ENCODE assay signal across 25 cellular contexts in genomic region chrX:108468486-108468885, GRCh38. TPM values are rescaled to one million over a fixed set of nuclear protein-coding genes. Genes with fewer than 3 reads are reported as not detected.
DNase-seq lines count a peak whose midpoint lies in the region; ATAC-seq, FAIRE-seq and TF ChIP-seq lines count a peak whose summit lies in the region.
"Had no signal": no experiment of that assay in that cellular context is flagged by ENCODE, and none has a peak within 500 bp of the region (broad histone marks: within the 10 kb centered on the region; RNA-seq: fewer than 3 reads in every experiment).

No MANE protein-coding gene starts in this region.

- H4K20me1 ChIP-seq in GM23248 (ENCODE audit: insufficient read depth) (no peaks in the 10 kb centered on the region), HepG2 (ENCODE audit: insufficient read depth, low read length) (no peaks in the 10 kb centered on the region)

- H3K4me3 ChIP-seq in GM23248 (no peak overlapping the region), fibroblast of mammary gland (ENCODE audit: control insufficient read depth, low read depth, low read length) (no peak overlapping the region), stomach (no peak overlapping the region), HepG2 (replicated peaks in 1 of 3; ENCODE audit: insufficient read depth in 1 of 3, low read depth in 2 of 3, low read length in 3 of 3) (no peak overlapping the region), tibial artery (no peak overlapping the region)
- H3K4me3 ChIP-seq: mucosa of descending colon, Peyer's patch, SK-N-MC had no signal

- intact Hi-C loops in stomach (cut with DNase I; ENCODE audit: low total_unique reads) (no loop called here), HepG2 (cut with micrococcal nuclease; ENCODE audit: unreplicated experiment) (no loop called here), tibial artery (cut with DNase I; ENCODE audit: low total_unique reads) (no loop called here)

- H2AFZ ChIP-seq in GM23248 (no peak overlapping the region), HepG2 (ENCODE audit: low read length) (no peak overlapping the region)

- TF ChIP-seq EP300 in stomach (IDR thresholded peaks at IDR 0.05) (no peak), HepG2 (IDR thresholded peaks at IDR 0.05; ENCODE audit: low read depth in 2 of 2, low read length in 2 of 2) (no peak), HepG2 (CRISPR knock-in tag; IDR thresholded peaks at IDR 0.05; ENCODE audit: borderline replicate concordance) (no peak)

- no peaks in the 10 kb centered on the region for H3F3A ChIP-seq in GM23248 (ENCODE audit: insufficient read depth)

- BruUV-seq in HepG2 (replicated peaks; lab: Mats Ljungman, UMichigan), result no TSS peak

- in situ Hi-C loops in GM23248 (cut with MboI), result no loop called here
- in situ Hi-C loops in HepG2 (cut with HindIII; ENCODE audit: extremely low pct_ligation_motif_present, low pct_unique_long_range_greater_than_20kb), result no loop called here

- TF ChIP-seq POLR2A in stomach (IDR thresholded peaks at IDR 0.05) (no peak), HepG2 (IDR thresholded peaks at IDR 0.05; ENCODE audit: insufficient read depth in 1 of 2, low read depth in 2 of 2, low read length in 2 of 2) (no peak)

- H3K27me3 ChIP-seq in GM23248 (replicated peaks; ENCODE audit: insufficient read depth) (no peaks in the 10 kb centered on the region), stomach (no peaks in the 10 kb centered on the region), HepG2 (ENCODE audit: control insufficient read depth in 1 of 2, insufficient read depth in 2 of 2, low read length in 2 of 2) (no peaks in the 10 kb centered on the region), tibial artery (no peaks in the 10 kb centered on the region)
- H3K27me3 ChIP-seq: Peyer's patch had no signal

- no peak for FAIRE-seq in HepG2 (lab: Jason Lieb, UNC)
- FAIRE-seq: frontal cortex, keratinocyte had no signal

- H3K9me3 ChIP-seq in GM23248 (ENCODE audit: low read depth) (no peaks in the 10 kb centered on the region), stomach (peaks cover 0 to 7% (median 0%) of the 10 kb centered on the region in 4 donors), HepG2 (ENCODE audit: low read length) (no peaks in the 10 kb centered on the region), tibial artery (peaks cover 0 to 3% (median 0%) of the 10 kb centered on the region in 3 donors)
- H3K9me3 ChIP-seq: mucosa of descending colon, Peyer's patch had no signal

- 58 to 92% methylated on average over 1 of the region's 1 CpG for WGBS in GM23248 (ENCODE audit: low coverage in 1 of 2, low lambda C conversion rate in 2 of 2, missing lambda C conversion rate in 2 of 2), 2 experiments
- 43 to 90% (median 72%) methylated on average over 1 of the region's 1 CpG for WGBS in stomach, 5 donors
- WGBS in HepG2 (ENCODE audit: low lambda C conversion rate), result 96% methylated on average over 1 of the region's 1 CpG

- H3K4me2 ChIP-seq in GM23248 (ENCODE audit: unreplicated experiment) (peak overlapping the region; percentile 71), HepG2 (ENCODE audit: low read depth, low read length) (no peak overlapping the region)

- TF ChIP-seq CTCF in fibroblast of mammary gland (conservative IDR thresholded peaks at IDR 0.05; ENCODE audit: control insufficient read depth, insufficient read depth, low read depth, low read length) (no peak), stomach (IDR thresholded peaks at IDR 0.05) (no peak), HepG2 (CRISPR knock-in tag; IDR thresholded peaks at IDR 0.05) (no peak), tibial artery (IDR thresholded peaks at IDR 0.05) (no peak)

- DNase-seq in GM23248 (peak; percentile 51), amniotic stem cell (lab: John Stamatoyannopoulos, UW) (peak; percentile 1), fibroblast of mammary gland (ENCODE audit: low read depth) (peak; percentile 46), non-pigmented ciliary epithelial cell (ENCODE audit: low read depth) (peak; percentile 49), stomach (no peak), HepG2 (ENCODE audit: low spot score) (no peak), tibial artery (no peak)
- DNase-seq: activated CD4-positive, alpha-beta T cell treated with anti-CD3 and anti-CD28 coated beads, Interleukin-2, amount 10 ng/mL, durations not matched to agents 7 days and 5 days; CD8-positive, alpha-beta T cell; cortex of kidney; MM.1S; mucosa of descending colon; NCI-H1417 treated with DMSO at 0.1 percent for 48 hours; NCI-H2107; NCI-H510A; Peyer's patch; stimulated activated CD4-positive, alpha-beta T cell treated with anti-CD3 and anti-CD28 coated beads, Interleukin-2, amount 100 ng/mL, for 48 hours; stimulated activated naive CD4-positive, alpha-beta T cell; T-helper 2 cell had no signal

- no peak for ATAC-seq in HepG2
- ATAC-seq in HG03432 (IDR thresholded peaks at IDR 0.05; ENCODE audit: unreplicated experiment), result no peak
- ATAC-seq: activated T-helper 17 cell treated with anti-CD3 and anti-CD28 coated beads, Interleukin-2, amount 50 U/mL, for 72 hours; CD8-positive, alpha-beta T cell; mucosa of descending colon had no signal

- H3K36me3 ChIP-seq in GM23248 (ENCODE audit: low read depth) (no peaks in the 10 kb centered on the region), stomach (no peaks in the 10 kb centered on the region), HepG2 (replicated peaks in 1 of 2; ENCODE audit: control insufficient read depth in 1 of 2, insufficient read depth in 2 of 2, low read length in 2 of 2) (no peaks in the 10 kb centered on the region), tibial artery (no peaks in the 10 kb centered on the region)
- H3K36me3 ChIP-seq: Peyer's patch had no signal

- H3K9ac ChIP-seq in GM23248, result no peak overlapping the region
- no peak overlapping the region for H3K9ac ChIP-seq in HepG2 (ENCODE audit: insufficient read depth, low read depth, low read length)

- no peak for TF ChIP-seq RAD21 in HepG2 (CRISPR knock-in tag; IDR thresholded peaks at IDR 0.05)

- H3K4me1 ChIP-seq in GM23248 (ENCODE audit: insufficient read depth), result peaks cover 10% of the 10 kb centered on the region
- H3K4me1 ChIP-seq in stomach, result no peaks in the 10 kb centered on the region
- no peaks in the 10 kb centered on the region for H3K4me1 ChIP-seq in HepG2 (ENCODE audit: insufficient read depth, low read length)
- H3K4me1 ChIP-seq in tibial artery, result peaks cover 0 to 16% (median 0%) of the 10 kb centered on the region in 4 donors
- H3K4me1 ChIP-seq: Peyer's patch had no signal

- no peaks in the 10 kb centered on the region for H3K9me2 ChIP-seq in GM23248 (ENCODE audit: insufficient read depth)

- H3K27ac ChIP-seq in GM23248 (no peak overlapping the region), stomach (no peak overlapping the region), HepG2 (ENCODE audit: extremely low read length, insufficient read depth, low read length) (no peak overlapping the region), tibial artery (peak overlapping the region in 1 of 2 donors; percentile 39)
- H3K27ac ChIP-seq: Peyer's patch, SK-N-MC, VCaP had no signal

- CTCF ChIA-PET in HepG2 (lab: Yijun Ruan, JAX; ENCODE audit: low intra/inter-chr PET ratio, low total read pairs), result no interaction called here

- POLR2A ChIA-PET in HepG2 (lab: Yijun Ruan, JAX), result no interaction called here

- H3K79me2 ChIP-seq in GM23248 (ENCODE audit: insufficient read depth), result no peaks in the 10 kb centered on the region
- no peaks in the 10 kb centered on the region for H3K79me2 ChIP-seq in HepG2 (ENCODE audit: insufficient read depth, low read length)

RNA-seq across cellular contexts. Expression of gene COL4A5, which starts 28.8 kb away (rescaled TPM):
- 13.2 and 14.4 TPM in 2 replicates for total RNA-seq in GM23248 (2014; rRNA removed; shearing (Covaris generic))
- polyA plus RNA-seq in GM23248 (2016; fragmentation: Nextera tagmentation; extraction: Ambion mirVana) (5.3 and 5.8 TPM in 2 replicates), stomach (10 to 100 TPM in 1 of 3 donors, 1 to 10 TPM in 2; 5.5 to 39.3 (median 6.0) TPM), HepG2 (2011; rRNA removed) (45.5 and 56.1 TPM in 2 replicates)
- total RNA-seq in stomach (100 to 1,000 TPM in 1 of 5 donors, 10 to 100 TPM in 4; 26.1 to 160 (median 76.8) TPM), HepG2 (2016; rRNA removed; fragmentation: Illumina TruSeq; extraction: Trizol) (11.9 and 39.5 TPM in 2 replicates)
- total RNA-seq in HepG2 (2016; cell fraction: cytosol; rRNA removed; fragmentation: Illumina TruSeq; extraction: Trizol; ENCODE audit: low read depth), result 2.5 and 3.4 TPM in 2 replicates
- 12.2 and 38.9 TPM in 2 replicates for total RNA-seq in HepG2 (2016; cell fraction: insoluble cytoplasmic fraction; rRNA removed; fragmentation: Illumina TruSeq; extraction: Trizol)
- total RNA-seq in HepG2 (2016; cell fraction: membrane; rRNA removed; fragmentation: Illumina TruSeq; extraction: Trizol), result 3.4 and 3.8 TPM in 2 replicates
- 76.8 and 85.6 TPM in 2 replicates for total RNA-seq in HepG2 (2016; cell fraction: nucleus; rRNA removed; fragmentation: Illumina TruSeq; extraction: Trizol)
- 21.1 and 26.2 TPM in 2 replicates for polyA plus RNA-seq in HepG2 (2011; cell fraction: cytosol; rRNA removed)
- 184 and 189 TPM in 2 replicates for polyA plus RNA-seq in HepG2 (2011; cell fraction: nucleus; rRNA removed)
- 30.2 and 35.5 TPM in 2 replicates for polyA plus RNA-seq in HepG2 (2012)
- polyA plus RNA-seq in HepG2 (2016; cell fraction: cytosol; fragmentation: Illumina TruSeq; extraction: Trizol; ENCODE audit: low read depth), result 1.0 and 1.3 TPM in 2 replicates
- polyA plus RNA-seq in HepG2 (2016; cell fraction: insoluble cytoplasmic fraction; fragmentation: Illumina TruSeq; extraction: Trizol; ENCODE audit: low read depth), result 8.9 and 10.2 TPM in 2 replicates
- 1.7 and 2.0 TPM in 2 replicates for polyA plus RNA-seq in HepG2 (2016; cell fraction: membrane; fragmentation: Illumina TruSeq; extraction: Trizol; ENCODE audit: low read depth)
- polyA plus RNA-seq in HepG2 (2016; cell fraction: nucleus; fragmentation: Illumina TruSeq; extraction: Trizol; ENCODE audit: insufficient read depth, low read depth), result 80.2 and 86.9 TPM in 2 replicates
- polyA minus RNA-seq in HepG2 (2011; rRNA and poly(A)+ RNA removed; ENCODE audit: low replicate concordance), result 46.1 and 140 TPM in 2 replicates
- 9.9 and 14.3 TPM in 2 replicates for polyA minus RNA-seq in HepG2 (2011; cell fraction: cytosol; rRNA and poly(A)+ RNA removed)
- 77.4 and 88.1 TPM in 2 replicates for polyA minus RNA-seq in HepG2 (2011; cell fraction: nucleus; rRNA and poly(A)+ RNA removed)
- total RNA-seq: activated CD4-positive, alpha-beta T cell treated with anti-CD3 and anti-CD28 coated beads, Interleukin-2, amount 10 ng/mL, durations not matched to agents 7 days and 5 days; activated T-helper 17 cell treated with anti-CD3 and anti-CD28 coated beads, Interleukin-2, amount 50 U/mL, for 72 hours; CD8-positive, alpha-beta T cell had no signal

RNA-seq across cellular contexts. Expression of gene COL4A6, which starts 30.3 kb away (rescaled TPM):
- under 0.01 TPM in 1 of 2 replicates, not detected in the other for total RNA-seq in GM23248 (2014; rRNA removed; shearing (Covaris generic))
- polyA plus RNA-seq in GM23248 (2016; fragmentation: Nextera tagmentation; extraction: Ambion mirVana), result 0.06 and 0.11 TPM in 2 replicates
- total RNA-seq in stomach, result 10 to 100 TPM in 3 of 5 donors, 1 to 10 TPM in 1, under 1 TPM in 1; 0.58 to 30.8 (median 10.5) TPM
- 10 to 100 TPM in 1 of 3 donors, 1 to 10 TPM in 1, under 1 TPM in 1; 1.00 to 19.0 (median 2.6) TPM for polyA plus RNA-seq in stomach
- 3.6 and 8.2 TPM in 2 replicates for total RNA-seq in HepG2 (2016; rRNA removed; fragmentation: Illumina TruSeq; extraction: Trizol)
- 0.40 and 0.71 TPM in 2 replicates for total RNA-seq in HepG2 (2016; cell fraction: cytosol; rRNA removed; fragmentation: Illumina TruSeq; extraction: Trizol; ENCODE audit: low read depth)
- 4.0 and 8.5 TPM in 2 replicates for total RNA-seq in HepG2 (2016; cell fraction: insoluble cytoplasmic fraction; rRNA removed; fragmentation: Illumina TruSeq; extraction: Trizol)
- total RNA-seq in HepG2 (2016; cell fraction: membrane; rRNA removed; fragmentation: Illumina TruSeq; extraction: Trizol), result 1.1 and 1.2 TPM in 2 replicates
- 10.9 and 12.9 TPM in 2 replicates for total RNA-seq in HepG2 (2016; cell fraction: nucleus; rRNA removed; fragmentation: Illumina TruSeq; extraction: Trizol)
- 4.5 and 7.1 TPM in 2 replicates for polyA plus RNA-seq in HepG2 (2011; rRNA removed)
- polyA plus RNA-seq in HepG2 (2011; cell fraction: cytosol; rRNA removed), result 2.5 and 3.1 TPM in 2 replicates
- 15.8 and 15.9 TPM in 2 replicates for polyA plus RNA-seq in HepG2 (2011; cell fraction: nucleus; rRNA removed)
- polyA plus RNA-seq in HepG2 (2012), result 4.1 and 6.0 TPM in 2 replicates
- 0.24 and 0.27 TPM in 2 replicates for polyA plus RNA-seq in HepG2 (2016; cell fraction: cytosol; fragmentation: Illumina TruSeq; extraction: Trizol; ENCODE audit: low read depth)
- polyA plus RNA-seq in HepG2 (2016; cell fraction: insoluble cytoplasmic fraction; fragmentation: Illumina TruSeq; extraction: Trizol; ENCODE audit: low read depth), result 2.2 and 2.8 TPM in 2 replicates
- polyA plus RNA-seq in HepG2 (2016; cell fraction: membrane; fragmentation: Illumina TruSeq; extraction: Trizol; ENCODE audit: low read depth), result 0.55 and 0.85 TPM in 2 replicates
- polyA plus RNA-seq in HepG2 (2016; cell fraction: nucleus; fragmentation: Illumina TruSeq; extraction: Trizol; ENCODE audit: insufficient read depth, low read depth), result 13.3 and 14.6 TPM in 2 replicates
- 4.2 and 45.1 TPM in 2 replicates for polyA minus RNA-seq in HepG2 (2011; rRNA and poly(A)+ RNA removed; ENCODE audit: low replicate concordance)
- polyA minus RNA-seq in HepG2 (2011; cell fraction: cytosol; rRNA and poly(A)+ RNA removed), result 2.5 and 2.7 TPM in 2 replicates
- 11.2 and 13.7 TPM in 2 replicates for polyA minus RNA-seq in HepG2 (2011; cell fraction: nucleus; rRNA and poly(A)+ RNA removed)
- total RNA-seq: activated CD4-positive, alpha-beta T cell treated with anti-CD3 and anti-CD28 coated beads, Interleukin-2, amount 10 ng/mL, durations not matched to agents 7 days and 5 days; activated T-helper 17 cell treated with anti-CD3 and anti-CD28 coated beads, Interleukin-2, amount 50 U/mL, for 72 hours; CD8-positive, alpha-beta T cell had no signal

Comparison
In these comparisons a context has a peak if more than half of its experiments do, and no peak if none do; other contexts are left out.
1. DNase-seq: peak in GM23248 (single experiment), amniotic stem cell (single experiment), fibroblast of mammary gland (single experiment) and non-pigmented ciliary epithelial cell (single experiment); none in stomach (single experiment), HepG2 (single experiment) and tibial artery (0 of 2).